Comparison of ENCODE assay signal across 8 cellular contexts in the genomic region with DNA sequence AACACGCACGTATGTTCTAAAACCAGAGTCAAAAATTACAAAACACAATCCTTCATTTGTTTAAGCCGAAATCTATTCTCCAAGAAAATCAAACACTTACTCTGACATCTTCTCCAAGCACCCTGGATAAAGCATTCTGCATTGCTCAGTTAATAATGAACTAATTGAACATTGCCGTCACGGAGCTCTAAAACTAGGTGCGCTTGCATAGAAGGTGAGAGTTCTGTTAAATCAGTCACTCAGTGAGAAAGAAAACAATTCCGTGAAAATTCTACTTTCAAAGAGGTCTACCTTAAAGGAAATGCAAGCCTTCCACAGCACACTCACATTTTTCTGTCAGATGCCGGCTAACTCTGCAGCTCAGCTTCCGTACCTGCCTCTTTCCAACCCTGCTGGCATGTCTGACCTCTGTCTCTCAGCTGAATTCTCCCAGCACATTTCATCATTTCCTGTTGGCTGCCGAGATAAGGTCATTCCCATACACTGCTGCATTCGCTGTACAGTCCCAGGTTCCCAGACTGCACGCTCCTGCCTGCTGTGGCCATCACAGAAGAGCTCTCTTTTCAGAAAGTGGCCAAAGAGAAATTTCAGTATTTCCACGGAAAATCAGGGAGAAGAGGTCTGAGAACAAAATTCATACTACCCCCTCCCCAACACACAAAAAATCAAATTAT. TPM values are rescaled to one million over a fixed set of nuclear protein-coding genes. Genes with fewer than 3 reads are reported as not detected.
A peak's percentile ranks its signal among the peaks of the same experiment; 100 is the strongest.
DNase-seq lines count a peak whose midpoint lies in the region; ATAC-seq and TF ChIP-seq lines count a peak whose summit lies in the region.

No MANE protein-coding gene starts in this region.

- no peak overlapping the region for H3T11ph ChIP-seq in H9 (ENCODE audit: low read length)

- peak overlapping the region; percentile 10 for H3K18ac ChIP-seq in H9 (ENCODE audit: insufficient read length, low read depth, low read length)

- H4K5ac ChIP-seq in H9 (ENCODE audit: insufficient read length, low read depth, low read length): no peak overlapping the region

- H3K4me3 Mint-ChIP-seq in H9: no peak overlapping the region; a peak in 1 of 5 replicates

- TF ChIP-seq POLR2A in testis (IDR thresholded peaks at IDR 0.05): no peak

- peaks cover 7% of the 10 kb centered on the region for H3K79me1 ChIP-seq in H9 (ENCODE audit: insufficient read depth, low read depth, low read length, poor library complexity, severe bottlenecking)

- H3K27me3 Mint-ChIP-seq in H9 (ENCODE audit: low read depth): peaks cover 2% of the 10 kb centered on the region; the same call in 1 of the 2 replicates

- intact Hi-C loops in testis (cut with DNase I; ENCODE audit: low total_unique reads): no loop called here

- H3K23me2 ChIP-seq in H9 (ENCODE audit: insufficient read length, low read depth, low read length, poor library complexity, severe bottlenecking): no peaks in the 10 kb centered on the region

- H3K9ac ChIP-seq in H9 (ENCODE audit: extremely low read depth, insufficient read length, low read length): no peak overlapping the region

- H3K14ac ChIP-seq in H9 (ENCODE audit: insufficient read depth, low read length): no peak overlapping the region

- no CpG with 5 or more reads among the region's 13 CpGs for WGBS in H9 (ENCODE audit: extremely low coverage, insufficient read length, low lambda C conversion rate)
- 43 to 55% methylated on average over 13 of the region's 13 CpGs for WGBS in testis, 2 donors

- H3K9me3 ChIP-seq in H9 (ENCODE audit: control insufficient read depth, low read depth, low read length) (no peaks in the 10 kb centered on the region), neutrophil (no peaks in the 10 kb centered on the region), testis (no peaks in the 10 kb centered on the region)

- no peak overlapping the region for H4K91ac ChIP-seq in H9 (ENCODE audit: insufficient read length, low read depth, low read length)

- peaks cover 60 to 68% of the 10 kb centered on the region in 2 experiments for H3K4me1 Mint-ChIP-seq in H9

- H3K36me3 ChIP-seq in neutrophil: peaks cover 5% of the 10 kb centered on the region
- H3K36me3 ChIP-seq in testis (ENCODE audit: low read depth, missing control alignments): no peaks in the 10 kb centered on the region

- H2BK5ac ChIP-seq in H9 (ENCODE audit: insufficient read length, low read length): no peak overlapping the region

- H2BK15ac ChIP-seq in H9 (ENCODE audit: low read depth, low read length): no peak overlapping the region

- no peak overlapping the region for H3K4me2 ChIP-seq in H9 (ENCODE audit: insufficient read depth, insufficient read length, low read length)

- TF ChIP-seq CTCF in H9 (conservative IDR thresholded peaks at IDR 0.05) (no peak), neutrophil (IDR thresholded peaks at IDR 0.05) (no peak), testis (IDR thresholded peaks at IDR 0.05) (no peak)

- no peak overlapping the region for H2BK20ac ChIP-seq in H9 (ENCODE audit: low read depth, low read length, poor library complexity, severe bottlenecking)

- H3K4me3 ChIP-seq in neutrophil (ENCODE audit: low read depth in 1 of 2, low read length in 1 of 2): peak overlapping the region; percentile 7 to 40
- H3K4me3 ChIP-seq in testis: no peak overlapping the region

- H2AFZ ChIP-seq in H9 (ENCODE audit: low read length): no peak overlapping the region

- H2AK5ac ChIP-seq in H9 (ENCODE audit: insufficient read length, low read length): no peak overlapping the region

- peaks cover 14% of the 10 kb centered on the region for H3K4me1 ChIP-seq in H9 (ENCODE audit: insufficient read depth, low read length)
- peaks cover 51 to 59% of the 10 kb centered on the region in 2 experiments for H3K4me1 ChIP-seq in neutrophil (ENCODE audit: control insufficient read depth in 1 of 2, insufficient read depth in 1 of 2, low read depth in 1 of 2, low read length in 1 of 2)
- peaks cover 24% of the 10 kb centered on the region for H3K4me1 ChIP-seq in testis

- peaks cover 0 to 3% of the 10 kb centered on the region in 2 experiments; a peak in 3 of 5 replicates for H3K9me3 Mint-ChIP-seq in H9

- H3K27ac ChIP-seq in H9 (ENCODE audit: insufficient read length, low read depth, low read length) (no peak overlapping the region), neutrophil (peak overlapping the region; percentile 87), testis (no peak overlapping the region)

- ATAC-seq in esophagus mucosa: peak; percentile 22
- ATAC-seq in GM18511 (IDR thresholded peaks at IDR 0.05; ENCODE audit: unreplicated experiment): no peak
- no peak for ATAC-seq in GM18867 (IDR thresholded peaks at IDR 0.05; ENCODE audit: unreplicated experiment)

- peak overlapping the region; percentile 32 to 94 (median 91); a peak in 6 of 7 replicates for H3K27ac Mint-ChIP-seq in H9

- no peak overlapping the region for H3K23ac ChIP-seq in H9 (ENCODE audit: insufficient read length, low read depth, low read length)

- no peak overlapping the region for H2BK120ac ChIP-seq in H9 (ENCODE audit: low read depth, low read length, poor library complexity, severe bottlenecking)

- DNase-seq in H9 (no peak), SK-N-DZ (ENCODE audit: low spot score) (peak; percentile 63), testis (no peak), OCI-M2 (lab: John Stamatoyannopoulos, UW; ENCODE audit: unreplicated experiment) (no peak)

- H3K27me3 ChIP-seq in H9 (ENCODE audit: insufficient read depth, low read length) (no peaks in the 10 kb centered on the region), neutrophil (no peaks in the 10 kb centered on the region), testis (no peaks in the 10 kb centered on the region)

- no peak overlapping the region for H3K56ac ChIP-seq in H9 (ENCODE audit: insufficient read length, low read depth, low read length)

- H4K8ac ChIP-seq in H9 (replicated peaks; ENCODE audit: insufficient read length, low read depth, low read length): no peak overlapping the region

- H3K79me2 ChIP-seq in H9 (ENCODE audit: insufficient read depth, low read length): peaks cover 3% of the 10 kb centered on the region; the same call in 1 of the 2 replicates

- peaks cover 13 to 17% (median 15%) of the 10 kb centered on the region in 3 experiments for H3K36me3 Mint-ChIP-seq in H9 (ENCODE audit: insufficient read depth in 1 of 3, low read depth in 3 of 3)

- no peak overlapping the region for H3K4ac ChIP-seq in H9 (ENCODE audit: low read depth, low read length)

- H2BK12ac ChIP-seq in H9 (ENCODE audit: insufficient read length, low read depth, low read length): no peak overlapping the region

- H4K20me1 ChIP-seq in H9 (ENCODE audit: control insufficient read depth, insufficient read depth, insufficient read length): no peaks in the 10 kb centered on the region

RNA-seq across cellular contexts. Expression of a gene that starts 55.3 kb away (rescaled TPM):
- total RNA-seq in H9 (2021): 62.3 and 63.9 TPM in 2 replicates
- 62.1 and 66.5 TPM in 2 replicates for polyA plus RNA-seq in SK-N-DZ (2014; cell fraction: cytosol; rRNA removed)
- 58.8 and 64.4 TPM in 2 replicates for polyA plus RNA-seq in SK-N-DZ (2014; cell fraction: nucleus; rRNA removed)
- 29.7 TPM for total RNA-seq in esophagus mucosa
- total RNA-seq in testis: 10 to 100 TPM; 43.6 to 45.6 TPM
- 43.5 TPM for polyA plus RNA-seq in testis (ENCODE audit: insufficient read depth, low read depth, low replicate concordance)

Comparison
In these comparisons a context has a peak if more than half of its experiments do, and no peak if none do; other contexts are left out.
1. H3K4me3 ChIP-seq: peak in neutrophil (2 of 2); none in testis (0 of 2).